In the genomic region with DNA sequence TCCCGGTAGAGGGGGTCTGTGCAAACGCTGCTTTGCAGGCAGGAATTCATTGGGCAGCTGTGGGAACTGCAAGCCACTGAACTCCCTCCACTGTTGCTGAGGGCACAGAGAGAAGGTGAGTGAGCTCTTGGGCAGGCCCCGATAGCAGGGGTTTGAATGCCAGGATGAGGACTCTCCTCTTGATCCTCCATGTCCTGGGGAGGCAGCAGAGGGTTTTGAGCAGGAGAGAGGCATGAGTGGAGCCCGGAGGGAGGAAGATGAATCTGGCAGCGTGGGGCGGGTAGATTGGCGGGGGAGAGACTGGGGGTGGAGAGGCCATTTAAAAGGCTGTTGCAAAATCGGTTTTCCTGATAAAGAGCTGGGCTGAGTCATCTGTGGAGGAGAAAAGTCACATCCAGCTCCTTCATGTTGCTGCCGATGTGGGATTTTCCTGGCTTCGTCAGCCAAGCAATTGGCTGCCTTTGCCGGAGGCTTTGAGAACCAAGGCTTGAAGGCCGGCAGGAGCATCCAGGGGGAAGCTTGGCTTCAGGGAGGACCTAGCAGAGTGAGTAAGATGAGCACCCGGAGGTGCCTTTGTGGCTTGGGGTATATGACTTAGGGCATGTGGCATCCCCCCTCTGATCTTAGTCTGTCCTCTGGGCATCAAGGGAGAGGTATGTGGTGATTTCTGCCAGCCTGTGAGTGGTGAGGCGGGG, we compare ENCODE assay signal across 8 cellular contexts. TPM values are rescaled to one million over a fixed set of nuclear protein-coding genes. Genes with fewer than 3 reads are reported as not detected.
A peak's percentile ranks its signal among the peaks of the same experiment; 100 is the strongest.
DNase-seq lines count a peak whose midpoint lies in the region; ATAC-seq and TF ChIP-seq lines count a peak whose summit lies in the region.

A gene with protein sequence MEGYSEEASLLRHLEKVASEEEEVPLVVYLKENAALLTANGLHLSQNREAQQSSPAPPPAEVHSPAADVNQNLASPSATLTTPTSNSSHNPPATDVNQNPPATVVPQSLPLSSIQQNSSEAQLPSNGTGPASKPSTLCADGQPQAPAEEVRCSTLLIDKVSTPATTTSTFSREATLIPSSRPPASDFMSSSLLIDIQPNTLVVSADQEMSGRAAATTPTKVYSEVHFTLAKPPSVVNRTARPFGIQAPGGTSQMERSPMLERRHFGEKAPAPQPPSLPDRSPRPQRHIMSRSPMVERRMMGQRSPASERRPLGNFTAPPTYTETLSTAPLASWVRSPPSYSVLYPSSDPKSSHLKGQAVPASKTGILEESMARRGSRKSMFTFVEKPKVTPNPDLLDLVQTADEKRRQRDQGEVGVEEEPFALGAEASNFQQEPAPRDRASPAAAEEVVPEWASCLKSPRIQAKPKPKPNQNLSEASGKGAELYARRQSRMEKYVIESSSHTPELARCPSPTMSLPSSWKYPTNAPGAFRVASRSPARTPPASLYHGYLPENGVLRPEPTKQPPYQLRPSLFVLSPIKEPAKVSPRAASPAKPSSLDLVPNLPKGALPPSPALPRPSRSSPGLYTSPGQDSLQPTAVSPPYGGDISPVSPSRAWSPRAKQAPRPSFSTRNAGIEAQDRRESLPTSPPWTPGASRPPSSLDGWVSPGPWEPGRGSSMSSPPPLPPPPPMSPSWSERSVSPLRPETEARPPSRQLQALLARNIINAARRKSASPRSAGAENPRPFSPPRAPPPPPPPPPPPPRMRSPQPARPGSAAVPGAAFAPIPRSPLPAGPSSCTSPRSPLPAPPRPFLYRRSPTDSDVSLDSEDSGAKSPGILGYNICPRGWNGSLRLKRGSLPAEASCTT (plus strand): TSS at position 350 of the 695 bp plus-strand sequence. CDS start 7,616 bp downstream, outside the sequence.

- H3K9me3 ChIP-seq in BLaER1 treated with 17β-estradiol and CSF1 and Interleukin-3, amounts not matched to agents 10 nM and 100 nM (replicated peaks in 1 of 11) = no peaks in the 10 kb centered on the region
- H3K9me3 ChIP-seq in esophagus squamous epithelium = no peaks in the 10 kb centered on the region
- H3K9me3 ChIP-seq in neuron (ENCODE audit: low read length) = no peaks in the 10 kb centered on the region

- peak within 1 kb of the TSS; percentile 34 to 94 (median 79) for H3K4me2 ChIP-seq in BLaER1 treated with 17β-estradiol and CSF1 and Interleukin-3, amounts not matched to agents 10 nM and 100 nM

- no peak for DNase-seq in esophagus squamous epithelium (lab: John Stamatoyannopoulos, UW)
- DNase-seq in NCI-H748 treated with DMSO at 0.1 percent for 48 hours (lab: John Stamatoyannopoulos, UW) = no peak
- DNase-seq in germinal center (ENCODE audit: low spot score) = no peak
- DNase-seq in NCI-H82 (lab: John Stamatoyannopoulos, UW) = no peak

- peak within 1 kb of the TSS; percentile 14 for H2AFZ ChIP-seq in neuron (ENCODE audit: low read depth, low read length)

- TF ChIP-seq POLR2A in esophagus squamous epithelium (IDR thresholded peaks at IDR 0.05) = no peak

- no peaks in the 10 kb centered on the region for H3K27me3 ChIP-seq in BLaER1 treated with 17β-estradiol and CSF1 and Interleukin-3, amounts not matched to agents 10 nM and 100 nM
- H3K27me3 ChIP-seq in esophagus squamous epithelium = no peaks in the 10 kb centered on the region
- H3K27me3 ChIP-seq in neuron (ENCODE audit: insufficient read depth, low read length) = peaks cover 16% of the 10 kb centered on the region

- intact Hi-C loops in esophagus squamous epithelium (cut with DNase I) = no loop called here

- 14 to 38% methylated on average over 9 to 14 of the region's 14 CpGs for WGBS in esophagus squamous epithelium, 2 donors

- peak within 1 kb of the TSS in 6 of 11 experiments; percentile 2 to 58 (median 27); a peak in 8 of 22 replicates for H3K9ac ChIP-seq in BLaER1 treated with 17β-estradiol and CSF1 and Interleukin-3, amounts not matched to agents 10 nM and 100 nM

- peak within 1 kb of the TSS in 4 of 10 experiments; percentile 20 to 28 (median 23); a peak in 4 of 20 replicates for H3K4me3 ChIP-seq in BLaER1 treated with 17β-estradiol and CSF1 and Interleukin-3, amounts not matched to agents 10 nM and 100 nM
- peak within 1 kb of the TSS in 2 of 4 donors; percentile 5 to 45 for H3K4me3 ChIP-seq in esophagus squamous epithelium
- H3K4me3 ChIP-seq in neuron (ENCODE audit: low read length) = no peak within 1 kb of the TSS

- ATAC-seq in GM18870 (IDR thresholded peaks at IDR 0.05; ENCODE audit: unreplicated experiment) = no peak

- H3K27ac ChIP-seq in BLaER1 treated with 17β-estradiol and CSF1 and Interleukin-3, amounts not matched to agents 10 nM and 100 nM = peak within 1 kb of the TSS in 7 of 11 experiments; percentile 14 to 50 (median 39); a peak in 12 of 22 replicates
- peak within 1 kb of the TSS; percentile 61 to 96 (median 85) for H3K27ac ChIP-seq in esophagus squamous epithelium

- peaks cover 23 to 87% (median 69%) of the 10 kb centered on the region in 10 experiments for H3K4me1 ChIP-seq in BLaER1 treated with 17β-estradiol and CSF1 and Interleukin-3, amounts not matched to agents 10 nM and 100 nM
- H3K4me1 ChIP-seq in esophagus squamous epithelium (peaks cover 49 to 100% (median 99%) of the 10 kb centered on the region in 3 donors), neuron (ENCODE audit: insufficient read depth, low read length) (peaks cover 23% of the 10 kb centered on the region)

- peaks cover 0 to 11% (median 0%) of the 10 kb centered on the region in 11 experiments; a peak in 3 of 22 replicates for H4K20me1 ChIP-seq in BLaER1 treated with 17β-estradiol and CSF1 and Interleukin-3, amounts not matched to agents 10 nM and 100 nM

- no peaks in the 10 kb centered on the region; a peak in 1 of 22 replicates for H3K36me3 ChIP-seq in BLaER1 treated with 17β-estradiol and CSF1 and Interleukin-3, amounts not matched to agents 10 nM and 100 nM
- no peaks in the 10 kb centered on the region for H3K36me3 ChIP-seq in esophagus squamous epithelium
- H3K36me3 ChIP-seq in neuron (ENCODE audit: insufficient read depth, low read length) = no peaks in the 10 kb centered on the region

- no peak for TF ChIP-seq CTCF in esophagus squamous epithelium (IDR thresholded peaks at IDR 0.05)

TF ChIP-seq in PFSK-1, 5 proteins besides CTCF, POLR2A, EP300 and RAD21:
- TF ChIP-seq POLR2AphosphoS5 (IDR thresholded peaks at IDR 0.05; ENCODE audit: low read depth, low read length) (no peak), FOXP2 (optimal IDR thresholded peaks at IDR 0.05; ENCODE audit: borderline replicate concordance, extremely low read depth, extremely low read length, insufficient read depth) (no peak), TAF1 (IDR thresholded peaks at IDR 0.05; ENCODE audit: borderline replicate concordance, insufficient read depth, low read length) (peak; percentile 36; the same call in 1 of the 2 replicates), SIN3A (IDR thresholded peaks at IDR 0.05; ENCODE audit: borderline replicate concordance, insufficient read depth, low read length) (peak; percentile 17; the same call in 1 of the 2 replicates)
- TF ChIP-seq, protein P1, sequence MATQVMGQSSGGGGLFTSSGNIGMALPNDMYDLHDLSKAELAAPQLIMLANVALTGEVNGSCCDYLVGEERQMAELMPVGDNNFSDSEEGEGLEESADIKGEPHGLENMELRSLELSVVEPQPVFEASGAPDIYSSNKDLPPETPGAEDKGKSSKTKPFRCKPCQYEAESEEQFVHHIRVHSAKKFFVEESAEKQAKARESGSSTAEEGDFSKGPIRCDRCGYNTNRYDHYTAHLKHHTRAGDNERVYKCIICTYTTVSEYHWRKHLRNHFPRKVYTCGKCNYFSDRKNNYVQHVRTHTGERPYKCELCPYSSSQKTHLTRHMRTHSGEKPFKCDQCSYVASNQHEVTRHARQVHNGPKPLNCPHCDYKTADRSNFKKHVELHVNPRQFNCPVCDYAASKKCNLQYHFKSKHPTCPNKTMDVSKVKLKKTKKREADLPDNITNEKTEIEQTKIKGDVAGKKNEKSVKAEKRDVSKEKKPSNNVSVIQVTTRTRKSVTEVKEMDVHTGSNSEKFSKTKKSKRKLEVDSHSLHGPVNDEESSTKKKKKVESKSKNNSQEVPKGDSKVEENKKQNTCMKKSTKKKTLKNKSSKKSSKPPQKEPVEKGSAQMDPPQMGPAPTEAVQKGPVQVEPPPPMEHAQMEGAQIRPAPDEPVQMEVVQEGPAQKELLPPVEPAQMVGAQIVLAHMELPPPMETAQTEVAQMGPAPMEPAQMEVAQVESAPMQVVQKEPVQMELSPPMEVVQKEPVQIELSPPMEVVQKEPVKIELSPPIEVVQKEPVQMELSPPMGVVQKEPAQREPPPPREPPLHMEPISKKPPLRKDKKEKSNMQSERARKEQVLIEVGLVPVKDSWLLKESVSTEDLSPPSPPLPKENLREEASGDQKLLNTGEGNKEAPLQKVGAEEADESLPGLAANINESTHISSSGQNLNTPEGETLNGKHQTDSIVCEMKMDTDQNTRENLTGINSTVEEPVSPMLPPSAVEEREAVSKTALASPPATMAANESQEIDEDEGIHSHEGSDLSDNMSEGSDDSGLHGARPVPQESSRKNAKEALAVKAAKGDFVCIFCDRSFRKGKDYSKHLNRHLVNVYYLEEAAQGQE (IDR thresholded peaks at IDR 0.05; ENCODE audit: insufficient read depth in 1 of 2, low read depth in 2 of 2, low read length in 2 of 2) = peak in 1 of 2 experiments; percentile 12; a peak in 1 of 4 replicates

RNA-seq across cellular contexts. Expression of the gene that starts here (rescaled TPM):
- 30.3 TPM for polyA plus RNA-seq in PFSK-1 (2012; ENCODE audit: insufficient read length, low read depth)
- total RNA-seq in esophagus squamous epithelium = 1 to 10 TPM; 2.5 to 8.8 (median 5.6) TPM
